Comparison of ENCODE assay signal across 36 cellular contexts in the genomic region with DNA sequence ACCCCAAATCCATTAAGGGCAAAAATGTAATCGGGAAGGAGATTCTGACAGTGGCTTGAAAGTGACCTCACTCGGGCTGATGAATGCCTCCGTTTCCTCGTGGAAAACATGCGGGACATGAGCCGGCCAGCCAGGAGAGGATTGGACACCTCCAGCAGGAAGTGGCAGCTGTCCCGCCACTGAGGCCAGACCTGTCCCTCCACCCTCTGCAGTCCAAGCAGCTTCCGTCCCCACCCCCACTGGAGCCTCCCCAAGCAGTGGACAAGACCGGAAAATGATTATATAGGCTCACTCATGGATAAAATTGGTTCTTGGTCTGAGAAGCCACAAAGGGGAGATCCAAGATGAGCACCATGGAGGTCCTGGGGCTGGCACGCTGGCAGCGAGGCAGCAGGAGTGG.
"Had no signal": no experiment of that assay in that cellular context is flagged by ENCODE, and none has a peak within 500 bp of the region (broad histone marks: within the 10 kb centered on the region; RNA-seq: fewer than 3 reads in every experiment).

No MANE protein-coding gene starts in this region.

- H3K27ac Mint-ChIP-seq: activated B cell treated with CpG ODN at 0.5 μM for 24 hours; activated CD4-positive, alpha-beta memory T cell treated with anti-CD3 and anti-CD28 coated beads for 36 hours; activated CD8-positive, alpha-beta memory T cell treated with anti-CD3 and anti-CD28 coated beads, Interleukin-2, amount 10 ng/mL, durations not matched to agents 7 days and 5 days; activated CD8-positive, alpha-beta T cell treated with anti-CD3 and anti-CD28 coated beads, Interleukin-2, amount 10 ng/mL, durations not matched to agents 7 days and 5 days; activated naive CD4-positive, alpha-beta T cell treated with anti-CD3 and anti-CD28 coated beads, Interleukin-2, amount 10 ng/mL, durations not matched to agents 7 days and 5 days; activated naive CD4-positive, alpha-beta T cell treated with anti-CD3 and anti-CD28 coated beads, Interleukin-2, amount 50 U/mL, for 24 hours; activated naive CD8-positive, alpha-beta T cell; activated naive CD8-positive, alpha-beta T cell treated with anti-CD3 and anti-CD28 coated beads, Interleukin-2, amount 10 ng/mL, durations not matched to agents 7 days and 5 days; activated naive CD8-positive, alpha-beta T cell treated with anti-CD3 and anti-CD28 coated beads, Interleukin-2, amount 50 U/mL, for 24 hours; activated T-cell treated with anti-CD3 and anti-CD28 coated beads, Interleukin-2, amount 50 U/mL, for 24 hours; activated T-helper 2 cell treated with anti-CD3 and anti-CD28 coated beads, Interferon-gamma antibody, Interleukin-2, Interleukin-4, amounts not matched to agents 10 μg/mL and 5 μg/mL and 100 μg/mL, durations not matched to agents 14 hours and 24 hours and 36 hours; brain; T-helper 1 cell treated with Interleukin-12 subunit alpha and Interleukin-12 subunit beta and Interleukin-4 antibody, amounts not matched to agents 30 μg/mL and 1 μg/mL, for 36 hours; T-helper 2 cell treated with Interferon-gamma antibody and Interleukin-4, amounts not matched to agents 5 μg/mL and 100 μg/mL, for 36 hours had no signal

- H3K4me1 ChIP-seq: ascending aorta had no signal

- H3K4me1 Mint-ChIP-seq: activated B cell treated with CpG ODN at 0.5 μM for 24 hours; activated CD8-positive, alpha-beta memory T cell treated with anti-CD3 and anti-CD28 coated beads, Interleukin-2, amount 10 ng/mL, durations not matched to agents 7 days and 5 days; activated naive CD4-positive, alpha-beta T cell treated with anti-CD3 and anti-CD28 coated beads, Interleukin-2, amount 10 ng/mL, durations not matched to agents 7 days and 5 days; activated naive CD4-positive, alpha-beta T cell treated with anti-CD3 and anti-CD28 coated beads, Interleukin-2, amount 50 U/mL, for 24 hours; activated naive CD8-positive, alpha-beta T cell treated with anti-CD3 and anti-CD28 coated beads, Interleukin-2, amount 10 ng/mL, durations not matched to agents 7 days and 5 days; activated naive CD8-positive, alpha-beta T cell treated with anti-CD3 and anti-CD28 coated beads, Interleukin-2, amount 50 U/mL, for 24 hours; central memory CD8-positive, alpha-beta T cell had no signal

- DNase-seq: activated B cell treated with CpG ODN at 0.5 μM for 24 hours; activated CD4-positive, alpha-beta memory T cell treated with anti-CD3 and anti-CD28 coated beads for 36 hours; activated CD4-positive, alpha-beta T cell treated with anti-CD3 and anti-CD28 coated beads for 4 hours; activated CD4-positive, alpha-beta T cell treated with anti-CD3 and anti-CD28 coated beads, Interleukin-2, amount 50 U/mL, for 1 hour; activated CD4-positive, alpha-beta T cell treated with anti-CD3 and anti-CD28 coated beads, Interleukin-2, amount 50 U/mL, for 4 hours; activated CD4-positive, CD25-positive, alpha-beta regulatory T cell treated with anti-CD3 and anti-CD28 coated beads, Interleukin-2, amount 50 U/mL, for 72 hours; activated CD8-positive, alpha-beta memory T cell treated with anti-CD3 and anti-CD28 coated beads for 24 hours; activated CD8-positive, alpha-beta memory T cell treated with anti-CD3 and anti-CD28 coated beads, Interleukin-2, amount 10 ng/mL, durations not matched to agents 7 days and 5 days; activated CD8-positive, alpha-beta memory T cell treated with anti-CD3 and anti-CD28 coated beads, Interleukin-2, amount 50 U/mL, for 48 hours; activated CD8-positive, alpha-beta T cell treated with anti-CD3 and anti-CD28 coated beads, Interleukin-2, amount 10 ng/mL, durations not matched to agents 7 days and 5 days; activated effector memory CD4-positive, alpha-beta T cell treated with Interleukin-2 at 50 U/mL for 16 hours; activated gamma-delta T cell; activated naive CD4-positive, alpha-beta T cell treated with anti-CD3 and anti-CD28 coated beads, Interleukin-2, amount 10 ng/mL, durations not matched to agents 7 days and 5 days; activated naive CD4-positive, alpha-beta T cell treated with Interleukin-2 at 50 U/mL for 16 hours; activated naive CD8-positive, alpha-beta T cell treated with anti-CD3 and anti-CD28 coated beads, Interleukin-2, amount 10 ng/mL, durations not matched to agents 7 days and 5 days; activated naive CD8-positive, alpha-beta T cell treated with anti-CD3 and anti-CD28 coated beads, Interleukin-2, amount 50 U/mL, for 24 hours; activated T-cell treated with anti-CD3 and anti-CD28 coated beads, Interleukin-2, amount 50 U/mL, for 24 hours; activated T-cell treated with anti-CD3 and anti-CD28 coated beads, Interleukin-2, amount 50 U/mL, for 48 hours; amygdala; anterior cingulate cortex; caudate nucleus; cerebellar nuclear complex; T-helper 2 cell; T-helper 9 cell had no signal

- H3K4me3 ChIP-seq: ascending aorta, cardiac muscle cell had no signal

- H3K36me3 ChIP-seq: ascending aorta, cardiac muscle cell had no signal

- FAIRE-seq: bronchial epithelial cell, TTC549 had no signal

- ATAC-seq: activated CD8-positive, alpha-beta memory T cell treated with anti-CD3 and anti-CD28 coated beads, Interleukin-2, amount 10 ng/mL, durations not matched to agents 7 days and 5 days; activated CD8-positive, alpha-beta T cell treated with anti-CD3 and anti-CD28 coated beads, Interleukin-2, amount 10 ng/mL, durations not matched to agents 7 days and 5 days; activated naive CD8-positive, alpha-beta T cell treated with anti-CD3 and anti-CD28 coated beads, Interleukin-2, amount 50 U/mL, for 24 hours had no signal

- H3K9me3 ChIP-seq: ascending aorta had no signal

- H3K9me3 Mint-ChIP-seq: activated B cell treated with CpG ODN at 0.5 μM for 24 hours; activated CD4-positive, alpha-beta memory T cell treated with anti-CD3 and anti-CD28 coated beads for 36 hours; activated naive CD4-positive, alpha-beta T cell treated with anti-CD3 and anti-CD28 coated beads, Interleukin-2, amount 10 ng/mL, durations not matched to agents 7 days and 5 days; activated naive CD4-positive, alpha-beta T cell treated with anti-CD3 and anti-CD28 coated beads, Interleukin-2, amount 50 U/mL, for 24 hours; activated naive CD8-positive, alpha-beta T cell treated with anti-CD3 and anti-CD28 coated beads, Interleukin-2, amount 10 ng/mL, durations not matched to agents 7 days and 5 days; activated naive CD8-positive, alpha-beta T cell treated with anti-CD3 and anti-CD28 coated beads, Interleukin-2, amount 50 U/mL, for 24 hours; activated T-cell treated with anti-CD3 and anti-CD28 coated beads, Interleukin-2, amount 50 U/mL, for 24 hours; activated T-helper 2 cell treated with anti-CD3 and anti-CD28 coated beads, Interferon-gamma antibody, Interleukin-2, Interleukin-4, amounts not matched to agents 10 μg/mL and 5 μg/mL and 100 μg/mL, durations not matched to agents 14 hours and 24 hours and 36 hours; brain; central memory CD8-positive, alpha-beta T cell; T-helper 1 cell treated with Interleukin-12 subunit alpha and Interleukin-12 subunit beta and Interleukin-4 antibody, amounts not matched to agents 30 μg/mL and 1 μg/mL, for 36 hours; T-helper 2 cell treated with Interferon-gamma antibody and Interleukin-4, amounts not matched to agents 5 μg/mL and 100 μg/mL, for 36 hours had no signal

- H3K4me3 Mint-ChIP-seq: activated B cell treated with CpG ODN at 0.5 μM for 24 hours; activated CD4-positive, alpha-beta memory T cell treated with anti-CD3 and anti-CD28 coated beads for 36 hours; activated CD8-positive, alpha-beta memory T cell treated with anti-CD3 and anti-CD28 coated beads, Interleukin-2, amount 10 ng/mL, durations not matched to agents 7 days and 5 days; activated CD8-positive, alpha-beta T cell treated with anti-CD3 and anti-CD28 coated beads, Interleukin-2, amount 10 ng/mL, durations not matched to agents 7 days and 5 days; activated naive CD4-positive, alpha-beta T cell treated with anti-CD3 and anti-CD28 coated beads, Interleukin-2, amount 10 ng/mL, durations not matched to agents 7 days and 5 days; activated naive CD4-positive, alpha-beta T cell treated with anti-CD3 and anti-CD28 coated beads, Interleukin-2, amount 50 U/mL, for 24 hours; activated naive CD8-positive, alpha-beta T cell; activated naive CD8-positive, alpha-beta T cell treated with anti-CD3 and anti-CD28 coated beads, Interleukin-2, amount 10 ng/mL, durations not matched to agents 7 days and 5 days; activated naive CD8-positive, alpha-beta T cell treated with anti-CD3 and anti-CD28 coated beads, Interleukin-2, amount 50 U/mL, for 24 hours; activated T-cell treated with anti-CD3 and anti-CD28 coated beads, Interleukin-2, amount 50 U/mL, for 24 hours; brain; central memory CD8-positive, alpha-beta T cell; T-helper 1 cell treated with Interleukin-12 subunit alpha and Interleukin-12 subunit beta and Interleukin-4 antibody, amounts not matched to agents 30 μg/mL and 1 μg/mL, for 36 hours; T-helper 2 cell treated with Interferon-gamma antibody and Interleukin-4, amounts not matched to agents 5 μg/mL and 100 μg/mL, for 36 hours had no signal

- H3K27me3 ChIP-seq: ascending aorta had no signal

- H3K36me3 Mint-ChIP-seq: activated CD4-positive, alpha-beta memory T cell treated with anti-CD3 and anti-CD28 coated beads for 36 hours; activated CD8-positive, alpha-beta memory T cell treated with anti-CD3 and anti-CD28 coated beads, Interleukin-2, amount 10 ng/mL, durations not matched to agents 7 days and 5 days; activated naive CD4-positive, alpha-beta T cell treated with anti-CD3 and anti-CD28 coated beads, Interleukin-2, amount 10 ng/mL, durations not matched to agents 7 days and 5 days; activated naive CD4-positive, alpha-beta T cell treated with anti-CD3 and anti-CD28 coated beads, Interleukin-2, amount 50 U/mL, for 24 hours; activated naive CD8-positive, alpha-beta T cell; activated naive CD8-positive, alpha-beta T cell treated with anti-CD3 and anti-CD28 coated beads, Interleukin-2, amount 10 ng/mL, durations not matched to agents 7 days and 5 days; brain had no signal

- H3K27ac ChIP-seq: ascending aorta, cardiac muscle cell, VCaP had no signal
